Comparison of ENCODE assay signal across 8 cellular contexts in the genomic region with DNA sequence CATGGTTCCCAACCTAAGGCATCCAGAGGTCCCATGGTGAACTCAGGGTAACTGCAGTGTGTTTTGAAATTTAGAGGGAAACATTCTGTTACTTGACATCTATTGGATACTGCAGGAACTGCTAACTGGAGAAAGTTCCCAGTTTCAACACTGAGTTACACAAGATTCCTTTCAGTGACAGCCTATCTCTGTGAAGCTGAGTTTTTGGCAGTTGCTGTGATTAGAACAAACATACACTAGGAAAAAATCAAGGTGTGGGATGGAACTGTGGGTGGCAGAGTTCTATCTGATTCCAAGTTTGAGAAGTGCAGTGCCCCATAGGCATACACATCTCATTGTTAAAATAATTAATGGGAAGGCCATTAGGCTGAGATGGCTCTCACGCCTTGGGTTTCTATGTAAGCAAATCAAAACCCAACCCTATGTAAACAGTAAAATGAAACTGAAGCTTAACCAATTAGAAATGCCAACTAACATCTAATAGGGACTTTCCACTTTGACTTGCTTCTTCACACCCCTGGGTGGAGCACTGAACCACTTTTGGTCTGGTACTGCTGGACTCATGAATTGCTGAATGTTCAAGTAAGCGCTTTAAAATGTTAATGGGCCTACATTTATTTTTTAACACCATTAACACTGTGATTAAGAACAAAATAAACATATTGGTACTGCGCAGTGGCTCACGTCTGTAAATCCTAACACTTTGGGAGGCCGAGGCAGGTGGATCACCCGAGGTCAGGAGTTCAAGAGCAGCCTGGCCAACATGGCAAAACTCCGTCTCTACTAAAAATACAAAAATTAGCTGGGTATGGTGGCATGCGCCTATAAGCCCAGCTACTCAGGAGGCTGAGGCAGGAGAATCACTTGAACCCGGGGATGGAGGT. TPM values are rescaled to one million over a fixed set of nuclear protein-coding genes. Genes with fewer than 3 reads are reported as not detected.
DNase-seq lines count a peak whose midpoint lies in the region; ATAC-seq and TF ChIP-seq lines count a peak whose summit lies in the region.

No MANE protein-coding gene starts in this region.

- DNase-seq in LHCN-M2 (ENCODE audit: low read depth) (peak; percentile 23), MCF 10A (ENCODE audit: unreplicated experiment) (peak; percentile 55), NCI-H524 (lab: John Stamatoyannopoulos, UW) (no peak), NCI-H345 treated with DMSO at 0.1 percent for 48 hours (lab: John Stamatoyannopoulos, UW; ENCODE audit: unreplicated experiment) (no peak)
- no peak for DNase-seq in activated naive CD4-positive, alpha-beta T cell treated with anti-CD3 and anti-CD28 coated beads, Interleukin-2, amount 10 ng/mL, durations not matched to agents 7 days and 5 days

- H3K27me3 Mint-ChIP-seq in MCF 10A (ENCODE audit: insufficient read depth, unreplicated experiment) = no peaks in the 10 kb centered on the region
- peaks cover 3% of the 10 kb centered on the region for H3K27me3 Mint-ChIP-seq in activated naive CD4-positive, alpha-beta T cell treated with anti-CD3 and anti-CD28 coated beads, Interleukin-2, amount 10 ng/mL, durations not matched to agents 7 days and 5 days

- H3K36me3 ChIP-seq in muscle layer of colon (ENCODE audit: insufficient read depth, low read length) = no peaks in the 10 kb centered on the region

- peak overlapping the region; percentile 34 for H3K27ac ChIP-seq in muscle layer of colon (ENCODE audit: low read depth, low read length)

- CTCF ChIA-PET in MCF 10A (lab: Yijun Ruan, JAX) = interaction anchor here (0.6 to 2.3 kb wide), 9 partner anchors 11 to 214 kb away, joined by 3 to 15 read pairs (median 4); no protein-coding TSS in a partner anchor
- CTCF ChIA-PET in activated naive CD4-positive, alpha-beta T cell treated with anti-CD3 and anti-CD28 coated beads, Interleukin-2, amount 10 ng/mL, durations not matched to agents 7 days and 5 days (lab: Charles Lee) = interaction anchor here (0.7 to 1.3 kb wide), 9 partner anchors 8 to 98 kb away, joined by 3 to 6 read pairs (median 3); no protein-coding TSS in a partner anchor

- peak overlapping the region; percentile 59 for H3K27ac Mint-ChIP-seq in MCF 10A (ENCODE audit: low read depth, unreplicated experiment)
- H3K27ac Mint-ChIP-seq in activated naive CD4-positive, alpha-beta T cell treated with anti-CD3 and anti-CD28 coated beads, Interleukin-2, amount 10 ng/mL, durations not matched to agents 7 days and 5 days = no peak overlapping the region

- peak overlapping the region; percentile 32 for H3K4me3 Mint-ChIP-seq in MCF 10A (ENCODE audit: unreplicated experiment)
- no peak overlapping the region for H3K4me3 Mint-ChIP-seq in activated naive CD4-positive, alpha-beta T cell treated with anti-CD3 and anti-CD28 coated beads, Interleukin-2, amount 10 ng/mL, durations not matched to agents 7 days and 5 days

- H3K9me3 ChIP-seq in muscle layer of colon (ENCODE audit: low read length) = no peaks in the 10 kb centered on the region

- H3K4me1 Mint-ChIP-seq in MCF 10A (ENCODE audit: insufficient read depth, unreplicated experiment) = peaks cover 10% of the 10 kb centered on the region
- peaks cover 23% of the 10 kb centered on the region for H3K4me1 Mint-ChIP-seq in activated naive CD4-positive, alpha-beta T cell treated with anti-CD3 and anti-CD28 coated beads, Interleukin-2, amount 10 ng/mL, durations not matched to agents 7 days and 5 days

- intact Hi-C loops in MCF 10A (cut with micrococcal nuclease) = loop anchor here (1.0 to 2.0 kb wide), 3 partner anchors 47 to 192 kb away; no protein-coding TSS in a partner anchor

- H3K4me1 ChIP-seq in muscle layer of colon (ENCODE audit: insufficient read depth, low read length) = peaks cover 32% of the 10 kb centered on the region

- no peaks in the 10 kb centered on the region for H3K36me3 Mint-ChIP-seq in MCF 10A (ENCODE audit: insufficient read depth, unreplicated experiment)
- H3K36me3 Mint-ChIP-seq in activated naive CD4-positive, alpha-beta T cell treated with anti-CD3 and anti-CD28 coated beads, Interleukin-2, amount 10 ng/mL, durations not matched to agents 7 days and 5 days = peaks cover 3% of the 10 kb centered on the region

- peak; percentile 98 for ATAC-seq in GM18498 (IDR thresholded peaks at IDR 0.05; ENCODE audit: unreplicated experiment)
- ATAC-seq in GM21576 (IDR thresholded peaks at IDR 0.05; ENCODE audit: unreplicated experiment) = peak; percentile 85

- POLR2A ChIA-PET in MCF 10A (lab: Yijun Ruan, JAX) = interaction anchor here (0.7 to 2.6 kb wide), 10 partner anchors 9 to 232 kb away, joined by 3 to 10 read pairs (median 4); a partner anchor contains a TSS

- no peaks in the 10 kb centered on the region for H3K9me3 Mint-ChIP-seq in MCF 10A (ENCODE audit: unreplicated experiment)
- H3K9me3 Mint-ChIP-seq in activated naive CD4-positive, alpha-beta T cell treated with anti-CD3 and anti-CD28 coated beads, Interleukin-2, amount 10 ng/mL, durations not matched to agents 7 days and 5 days = no peaks in the 10 kb centered on the region

- TF ChIP-seq CTCF in MCF 10A (IDR thresholded peaks at IDR 0.05; ENCODE audit: unreplicated experiment) = peak; percentile 23

- no TSS peak for BruUV-seq in MCF 10A (replicated peaks; lab: Mats Ljungman, UMichigan)

- no peak overlapping the region for H3K4me3 ChIP-seq in muscle layer of colon (ENCODE audit: low read depth in 1 of 2, low read length in 2 of 2)

- no peaks in the 10 kb centered on the region for H3K27me3 ChIP-seq in muscle layer of colon (ENCODE audit: control insufficient read depth in 1 of 2, insufficient read depth in 2 of 2, low read length in 2 of 2)

- H3K9ac ChIP-seq in muscle layer of colon (ENCODE audit: low read length) = no peak overlapping the region

RNA-seq across cellular contexts. Expression of a gene that starts 55.2 kb away (rescaled TPM):
- total RNA-seq in LHCN-M2 (2014; rRNA removed) (10.6 and 18.1 TPM in 2 replicates), MCF 10A (2022) (19.5 and 28.5 TPM in 2 replicates)
- polyA plus RNA-seq in LHCN-M2 (2012) = 22.1 TPM

Comparison
In these comparisons a context has a peak if more than half of its experiments do, and no peak if none do; other contexts are left out.
1. DNase-seq: peak in LHCN-M2 (single experiment) and MCF 10A (single experiment); none in NCI-H524 (0 of 2), NCI-H345 treated with DMSO at 0.1 percent for 48 hours (single experiment) and activated naive CD4-positive, alpha-beta T cell treated with anti-CD3 and anti-CD28 coated beads, Interleukin-2, amount 10 ng/mL, durations not matched to agents 7 days and 5 days (single experiment).